In genomic region chr6:83505376-83505775, GRCh38 we compare ENCODE assay signal across 28 cellular contexts. TPM values are rescaled to one million over a fixed set of nuclear protein-coding genes. Genes with fewer than 3 reads are reported as not detected.
A peak's percentile ranks its signal among the peaks of the same experiment; 100 is the strongest.
DNase-seq lines count a peak whose midpoint lies in the region; ATAC-seq, FAIRE-seq and TF ChIP-seq lines count a peak whose summit lies in the region.
"Had no signal": no experiment of that assay in that cellular context is flagged by ENCODE, and none has a peak within 500 bp of the region (broad histone marks: within the 10 kb centered on the region; RNA-seq: fewer than 3 reads in every experiment).

No MANE protein-coding gene starts in this region.

- WGBS in body of pancreas, 2 donors: 57 to 65% methylated on average over 4 of the region's 4 CpGs
- 64 to 86% methylated on average over 4 of the region's 4 CpGs for WGBS in pancreas, 2 donors

- no peaks in the 10 kb centered on the region for H3K4me1 ChIP-seq in body of pancreas
- no peaks in the 10 kb centered on the region for H3K4me1 ChIP-seq in pancreas
- H3K4me1 ChIP-seq: BLaER1, transverse colon had no signal

- H3K27me3 ChIP-seq in body of pancreas (no peaks in the 10 kb centered on the region), pancreas (no peaks in the 10 kb centered on the region)
- H3K27me3 ChIP-seq: BLaER1, transverse colon had no signal

- ATAC-seq in body of pancreas (peak; percentile 18), pancreas (peak in 3 of 4 donors; percentile 35 to 74 (median 67)), GM18520 (IDR thresholded peaks at IDR 0.05; ENCODE audit: unreplicated experiment) (no peak)
- ATAC-seq: activated CD4-positive, alpha-beta T cell treated with anti-CD3 and anti-CD28 coated beads for 36 hours had no signal

- DNase-seq in KBM-7 (peak; percentile 21), body of pancreas (peak in 1 of 4 donors; percentile 19), left kidney (ENCODE audit: low read depth, low spot score) (peak; percentile 8), pancreas (no peak), RCC 7860 (ENCODE audit: low spot score) (no peak), germinal center (ENCODE audit: low spot score) (no peak), kidney glomerular epithelial cell (lab: John Stamatoyannopoulos, UW) (no peak)
- DNase-seq: ACHN; activated CD4-positive, alpha-beta T cell treated with anti-CD3 and anti-CD28 coated beads for 36 hours; activated effector memory CD4-positive, alpha-beta T cell treated with anti-CD3 and anti-CD28 coated beads, Interleukin-2, amount 50 U/mL, for 16 hours; cerebellar nuclear complex; DMS53; glutamatergic neuron; GOT3; naive B cell; NCI-H1417; NCI-H2081; NCI-H2227 treated with DMSO at 0.1 percent for 48 hours; RPMI8226; SK-N-SH; stimulated activated CD4-positive, alpha-beta T cell treated with anti-CD3 and anti-CD28 coated beads, Interleukin-2, amount 100 ng/mL, for 24 hours; transverse colon had no signal

- H3K36me3 ChIP-seq in body of pancreas (replicated peaks in 1 of 2; ENCODE audit: insufficient read depth in 1 of 2, low read depth in 2 of 2): no peaks in the 10 kb centered on the region
- H3K36me3 ChIP-seq in pancreas: no peaks in the 10 kb centered on the region
- H3K36me3 ChIP-seq: BLaER1, transverse colon had no signal

- intact Hi-C loops in body of pancreas (cut with DNase I): no loop called here
- intact Hi-C loops in pancreas (cut with DNase I): no loop called here

- H3K27ac ChIP-seq in body of pancreas (no peak overlapping the region), pancreas (no peak overlapping the region)
- H3K27ac ChIP-seq: BLaER1, transverse colon had no signal

- TF ChIP-seq CTCF in body of pancreas (IDR thresholded peaks at IDR 0.05) (no peak), pancreas (IDR thresholded peaks at IDR 0.05) (no peak)

- in situ Hi-C loops in KBM-7 (cut with MboI; ENCODE audit: low pct_unique_long_range_greater_than_20kb, low sequenced_read_pairs): no loop called here

- TF ChIP-seq POLR2A in body of pancreas (IDR thresholded peaks at IDR 0.05): no peak

- H3K9me3 ChIP-seq in body of pancreas (no peaks in the 10 kb centered on the region), pancreas (no peaks in the 10 kb centered on the region)
- H3K9me3 ChIP-seq: BLaER1, SK-N-SH, transverse colon had no signal

- FAIRE-seq in pancreas (lab: Jason Lieb, UNC) (no peak), RCC 7860 (lab: Jason Lieb, UNC) (no peak)
- FAIRE-seq: G401.6 had no signal

- no peak overlapping the region for H3K4me3 ChIP-seq in body of pancreas
- H3K4me3 ChIP-seq in pancreas: no peak overlapping the region
- H3K4me3 ChIP-seq: BLaER1, transverse colon had no signal

RNA-seq across cellular contexts. Expression of gene PRSS35, which starts 7.0 kb away (rescaled TPM):
- total RNA-seq in body of pancreas (under 1 TPM in 1 of 2 donors, not detected in 1; 0.78 TPM), pancreas (under 1 TPM; 0.12 to 0.46 (median 0.37) TPM)
- under 1 TPM; 0.30 to 0.31 TPM for polyA plus RNA-seq in pancreas
- total RNA-seq: activated CD4-positive, alpha-beta T cell treated with anti-CD3 and anti-CD28 coated beads for 36 hours; dermis microvascular lymphatic vessel endothelial cell; omental fat pad; transverse colon had no signal
- polyA plus RNA-seq: IgD-negative memory B cell had no signal

Comparison
In these comparisons a context has a peak if more than half of its experiments do, and no peak if none do; other contexts are left out.
1. DNase-seq: peak in KBM-7 (single experiment) and left kidney (single experiment); none in pancreas (0 of 6), RCC 7860 (single experiment), germinal center (single experiment) and kidney glomerular epithelial cell (single experiment).